ENCODE assay signal across 8 cellular contexts in the genomic region with DNA sequence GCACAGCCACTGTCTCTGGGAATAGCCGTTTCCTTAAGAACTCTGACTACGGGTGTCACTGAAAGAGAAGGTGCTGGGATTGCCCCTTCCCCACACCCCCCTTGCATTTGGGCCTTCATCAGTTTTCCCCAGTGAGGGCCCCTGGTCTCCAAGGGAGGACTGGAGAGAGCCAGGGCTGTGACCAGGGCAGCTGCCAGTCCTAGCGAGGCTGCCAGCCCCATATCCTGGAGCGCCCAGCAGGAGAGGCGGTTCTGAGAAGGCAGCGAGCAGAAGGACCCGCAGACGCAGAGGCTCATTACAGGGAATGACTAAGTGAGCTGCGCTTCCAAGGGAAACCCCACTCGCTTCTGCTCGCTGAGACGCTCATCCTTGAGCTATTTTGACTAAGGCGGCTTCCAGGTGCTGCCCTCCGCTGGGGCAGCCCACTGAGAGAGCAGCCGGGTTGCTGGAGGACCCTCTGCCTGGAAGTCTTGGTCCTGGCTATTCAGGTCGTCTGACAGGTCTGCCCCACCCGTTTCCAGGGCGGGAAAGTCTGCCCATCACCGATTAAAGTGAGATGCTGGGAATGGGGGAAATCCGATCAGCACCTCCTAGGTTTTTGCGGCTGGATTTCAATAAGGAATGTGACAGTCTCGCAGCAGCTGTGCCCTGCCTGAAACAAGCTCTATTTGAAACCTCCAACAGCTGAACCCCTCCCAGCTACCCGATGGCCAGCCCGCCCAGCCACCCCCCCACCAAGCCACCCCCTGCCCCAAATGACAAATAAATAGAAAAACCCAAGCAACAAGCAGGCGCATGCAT. TPM values are rescaled to one million over a fixed set of nuclear protein-coding genes. Genes with fewer than 3 reads are reported as not detected.
DNase-seq lines count a peak whose midpoint lies in the region; ATAC-seq and TF ChIP-seq lines count a peak whose summit lies in the region.

No MANE protein-coding gene starts in this region.

- H3K4me1 Mint-ChIP-seq in MCF 10A (ENCODE audit: insufficient read depth, unreplicated experiment) = peaks cover 12% of the 10 kb centered on the region

- H3K4me1 ChIP-seq in breast epithelium = no peaks in the 10 kb centered on the region
- peaks cover 14 to 41% of the 10 kb centered on the region in 2 experiments for H3K4me1 ChIP-seq in SK-N-SH (ENCODE audit: control insufficient read depth in 1 of 2, insufficient read depth in 2 of 2, low read depth in 1 of 2, low read length in 1 of 2)
- peaks cover 5% of the 10 kb centered on the region for H3K4me1 ChIP-seq in hepatocyte (ENCODE audit: insufficient read depth)

- no peak for ATAC-seq in HG02798 (IDR thresholded peaks at IDR 0.05; ENCODE audit: poor library complexity, unreplicated experiment)

- intact Hi-C loops in breast epithelium (cut with DNase I; ENCODE audit: low total_unique reads) (no loop called here), MCF 10A (cut with micrococcal nuclease) (no loop called here)

- H3K27ac ChIP-seq in breast epithelium (no peak overlapping the region), SK-N-SH (ENCODE audit: low read depth in 2 of 2, low read length in 1 of 2) (no peak overlapping the region), hepatocyte (no peak overlapping the region)

- no peaks in the 10 kb centered on the region for H3K36me3 Mint-ChIP-seq in MCF 10A (ENCODE audit: insufficient read depth, unreplicated experiment)

- peaks cover 77% of the 10 kb centered on the region for H3K27me3 Mint-ChIP-seq in MCF 10A (ENCODE audit: insufficient read depth, unreplicated experiment)

- no peaks in the 10 kb centered on the region for H3K9me3 Mint-ChIP-seq in MCF 10A (ENCODE audit: unreplicated experiment)

- TF ChIP-seq POLR2A in breast epithelium (IDR thresholded peaks at IDR 0.05) = no peak

- TF ChIP-seq RAD21 in SK-N-SH (IDR thresholded peaks at IDR 0.05; ENCODE audit: low read length) = 0 out of 2 replicates have a peak, but pooled peaks have one; percentile 1

- H3K79me2 ChIP-seq in SK-N-SH (ENCODE audit: insufficient read depth) = no peaks in the 10 kb centered on the region
- H3K79me2 ChIP-seq in hepatocyte = no peaks in the 10 kb centered on the region

- H3F3A ChIP-seq in SK-N-SH (replicated peaks; ENCODE audit: insufficient read depth) = peaks cover 4% of the 10 kb centered on the region

- CTCF ChIA-PET in MCF 10A (lab: Yijun Ruan, JAX) (interaction anchor here (0.9 to 1.5 kb wide), 4 partner anchors 12 to 198 kb away, joined by 3 to 7 read pairs (median 3); no protein-coding TSS in a partner anchor), SK-N-SH (lab: Yijun Ruan, JAX) (interaction anchor here (0.9 to 6.2 kb wide), 10 partner anchors 9 to 308 kb away, joined by 3 to 58 read pairs (median 5); no protein-coding TSS in a partner anchor)

- no peak overlapping the region for H3K9ac ChIP-seq in SK-N-SH

- no peak for TF ChIP-seq CTCF in breast epithelium (IDR thresholded peaks at IDR 0.05)
- TF ChIP-seq CTCF in MCF 10A (IDR thresholded peaks at IDR 0.05; ENCODE audit: unreplicated experiment) = no peak
- no peak for TF ChIP-seq CTCF in SK-N-SH (IDR thresholded peaks at IDR 0.05)
- no peak for TF ChIP-seq CTCF in hepatocyte (IDR thresholded peaks at IDR 0.05; ENCODE audit: poor library complexity)

- H3K36me3 ChIP-seq in breast epithelium (no peaks in the 10 kb centered on the region), SK-N-SH (replicated peaks in 1 of 2; ENCODE audit: control insufficient read depth in 1 of 2, insufficient read depth in 2 of 2, low read length in 1 of 2) (no peaks in the 10 kb centered on the region), hepatocyte (replicated peaks; ENCODE audit: insufficient read depth, low read depth) (no peaks in the 10 kb centered on the region)

- H3K4me3 Mint-ChIP-seq in MCF 10A (ENCODE audit: unreplicated experiment) = no peak overlapping the region

- H3K4me3 ChIP-seq in breast epithelium (peak overlapping the region in 2 of 3 donors; percentile 30 to 53), SK-N-SH (ENCODE audit: low read depth in 2 of 2, low read length in 1 of 2) (peak overlapping the region; percentile 7 to 48; a peak in 2 of 4 replicates), hepatocyte (no peak overlapping the region)

- H3K9me2 ChIP-seq in SK-N-SH = no peaks in the 10 kb centered on the region
- no peaks in the 10 kb centered on the region for H3K9me2 ChIP-seq in hepatocyte (replicated peaks; ENCODE audit: insufficient read depth)

- H3K27me3 ChIP-seq in breast epithelium = peaks cover 0 to 23% of the 10 kb centered on the region in 2 donors
- H3K27me3 ChIP-seq in SK-N-SH (ENCODE audit: insufficient read depth) = peaks cover 8% of the 10 kb centered on the region; the same call in 1 of the 2 replicates
- H3K27me3 ChIP-seq in hepatocyte = peaks cover 19% of the 10 kb centered on the region

- 14% methylated on average over 23 of the region's 25 CpGs for WGBS in SK-N-SH (ENCODE audit: low lambda C conversion rate)
- 36% methylated on average over 25 of the region's 25 CpGs for WGBS in hepatocyte (ENCODE audit: low lambda C conversion rate, missing lambda C conversion rate)

- no TSS peak for BruUV-seq in MCF 10A (replicated peaks; lab: Mats Ljungman, UMichigan)

- H3K9me3 ChIP-seq in breast epithelium (no peaks in the 10 kb centered on the region), SK-N-SH (no peaks in the 10 kb centered on the region), hepatocyte (ENCODE audit: low read depth) (no peaks in the 10 kb centered on the region)

- POLR2A ChIA-PET in MCF 10A (lab: Yijun Ruan, JAX) (interaction anchor here (0.8 to 1.0 kb wide), 2 partner anchors 69 to 387 kb away, joined by 3 read pairs; a partner anchor contains a TSS), SK-N-SH (lab: Yijun Ruan, JAX) (no interaction called here)

- H3K4me2 ChIP-seq in SK-N-SH (peak overlapping the region; percentile 94), hepatocyte (peak overlapping the region; percentile 72)

- H2AFZ ChIP-seq in SK-N-SH (ENCODE audit: low read depth) (no peak overlapping the region), hepatocyte (no peak overlapping the region)

- H4K20me1 ChIP-seq in SK-N-SH (ENCODE audit: insufficient read depth) (no peaks in the 10 kb centered on the region), hepatocyte (ENCODE audit: insufficient read depth, poor library complexity, severe bottlenecking) (no peaks in the 10 kb centered on the region)

- no peak overlapping the region for H3K27ac Mint-ChIP-seq in MCF 10A (ENCODE audit: low read depth, unreplicated experiment)

- no peak for DNase-seq in breast epithelium (ENCODE audit: low spot score in 2 of 2)
- no peak for DNase-seq in MCF 10A (ENCODE audit: unreplicated experiment)
- peak; percentile 64 for DNase-seq in SK-N-SH
- DNase-seq in hepatocyte (ENCODE audit: low spot score) = peak; percentile 64
- DNase-seq in stimulated activated CD8-positive, alpha-beta memory T cell treated with anti-CD3 and anti-CD28 coated beads, Interleukin-7, amount 100 ng/mL, for 48 hours (ENCODE audit: extremely low read depth in 1 of 2, low read depth in 1 of 2) = peak; percentile 19 to 32
- DNase-seq in GF-D8 (lab: John Stamatoyannopoulos, UW) = no peak
- DNase-seq in GDM1 (lab: John Stamatoyannopoulos, UW) = no peak

- TF ChIP-seq EP300 in SK-N-SH (IDR thresholded peaks at IDR 0.05; ENCODE audit: borderline replicate concordance in 1 of 2, low read depth in 1 of 2, low read length in 1 of 2) = no peak

TF ChIP-seq in SK-N-SH, 30 proteins besides CTCF, POLR2A, EP300 and RAD21:
- TF ChIP-seq, protein P1, sequence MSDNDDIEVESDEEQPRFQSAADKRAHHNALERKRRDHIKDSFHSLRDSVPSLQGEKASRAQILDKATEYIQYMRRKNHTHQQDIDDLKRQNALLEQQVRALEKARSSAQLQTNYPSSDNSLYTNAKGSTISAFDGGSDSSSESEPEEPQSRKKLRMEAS (IDR thresholded peaks at IDR 0.05; ENCODE audit: low read depth) = 0 out of 2 replicates have a peak, but pooled peaks have one; percentile 22
- TF ChIP-seq FOXJ3 (CRISPR knock-in tag; IDR thresholded peaks at IDR 0.05) (no peak), TCF12 (IDR thresholded peaks at IDR 0.05) (no peak), RXRA (IDR thresholded peaks at IDR 0.05; ENCODE audit: borderline replicate concordance, low read depth) (no peak)

RNA-seq across cellular contexts. Expression of a gene that starts 2.9 kb away (rescaled TPM):
- total RNA-seq in breast epithelium = 1 to 10 TPM in 2 of 3 donors, under 1 TPM in 1; 0.96 to 1.6 (median 1.0) TPM
- total RNA-seq in MCF 10A (2022) = 0.07 TPM in 1 of 2 replicates, not detected in the other
- 0.10 and 0.16 TPM in 2 replicates for polyA plus RNA-seq in SK-N-SH (2012; rRNA removed)
- 0.09 and 0.13 TPM in 2 replicates for polyA plus RNA-seq in SK-N-SH (2012; cell fraction: cytosol; rRNA removed)
- polyA plus RNA-seq in SK-N-SH (2012; cell fraction: nucleus; rRNA removed) = 0.25 and 0.49 TPM in 2 replicates
- 0.36 and 0.67 TPM in 2 replicates for total RNA-seq in hepatocyte
- 0.56 and 1.3 TPM in 2 replicates for polyA plus RNA-seq in hepatocyte

Comparison
In these comparisons a context has a peak if more than half of its experiments do, and no peak if none do; other contexts are left out.
1. DNase-seq: peak in SK-N-SH (single experiment), hepatocyte (single experiment) and stimulated activated CD8-positive, alpha-beta memory T cell treated with anti-CD3 and anti-CD28 coated beads, Interleukin-7, amount 100 ng/mL, for 48 hours (2 of 2); none in breast epithelium (0 of 2), MCF 10A (single experiment), GF-D8 (single experiment) and GDM1 (single experiment).